Comparison of ENCODE assay signal across 12 cellular contexts in the genomic region with DNA sequence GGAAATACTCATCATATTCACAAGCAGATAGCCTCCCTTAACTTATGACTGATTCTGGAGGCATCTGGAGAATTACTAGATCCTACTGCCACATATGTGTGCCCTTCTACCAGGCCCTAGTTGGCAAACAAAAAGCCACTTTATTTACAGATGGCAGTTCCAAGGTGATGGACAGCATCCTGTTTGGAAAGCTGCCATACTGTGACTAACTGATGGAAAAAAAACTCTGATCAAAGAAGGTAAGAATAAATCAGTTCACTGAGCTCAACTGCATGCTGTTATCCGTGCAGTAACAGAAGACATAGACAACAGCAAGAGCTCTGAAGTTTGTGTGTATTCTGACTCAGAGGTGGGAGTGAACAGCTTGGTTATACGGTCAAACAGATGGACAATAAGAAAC.
DNase-seq lines count a peak whose midpoint lies in the region; ATAC-seq and TF ChIP-seq lines count a peak whose summit lies in the region.
"Had no signal": no experiment of that assay in that cellular context is flagged by ENCODE, and none has a peak within 500 bp of the region (broad histone marks: within the 10 kb centered on the region; RNA-seq: fewer than 3 reads in every experiment).

No MANE protein-coding gene starts in this region.

- WGBS in suprapubic skin: 65% methylated on average over 2 of the region's 2 CpGs

- TF ChIP-seq CTCF in suprapubic skin (IDR thresholded peaks at IDR 0.05): no peak

- H3K36me3 ChIP-seq in suprapubic skin: peaks cover 26% of the 10 kb centered on the region
- H3K36me3 ChIP-seq: neural progenitor cell had no signal

- ATAC-seq in GM19023 (IDR thresholded peaks at IDR 0.05; ENCODE audit: unreplicated experiment): no peak

- peaks cover 10% of the 10 kb centered on the region for H3K9me3 ChIP-seq in suprapubic skin

- TF ChIP-seq POLR2A in suprapubic skin (IDR thresholded peaks at IDR 0.05): no peak

- no peaks in the 10 kb centered on the region for H3K4me1 ChIP-seq in suprapubic skin
- H3K4me1 ChIP-seq: neural progenitor cell had no signal

- no peak overlapping the region for H3K27ac ChIP-seq in suprapubic skin
- H3K27ac ChIP-seq: heart right ventricle, neural progenitor cell had no signal

- TF ChIP-seq EP300 in suprapubic skin (IDR thresholded peaks at IDR 0.05): no peak

- H3K27me3 ChIP-seq in suprapubic skin: no peaks in the 10 kb centered on the region
- H3K27me3 ChIP-seq: heart right ventricle, neural progenitor cell had no signal

- no peak overlapping the region for H3K4me3 ChIP-seq in suprapubic skin
- H3K4me3 ChIP-seq: heart right ventricle, neural progenitor cell had no signal

- DNase-seq in AG08396 (ENCODE audit: low spot score) (peak; percentile 39), HCEC 1CT (peak; percentile 67), SW480 (ENCODE audit: low spot score) (peak; percentile 21), glomerular visceral epithelial cell (ENCODE audit: extremely low spot score) (peak; percentile 64), suprapubic skin (ENCODE audit: low spot score in 2 of 2) (no peak), NCI-H1436 (lab: John Stamatoyannopoulos, UW) (no peak)
- no peak for DNase-seq in stimulated activated naive CD4-positive, alpha-beta T cell treated with Interleukin-2 at 50 U/mL for 16 hours (lab: John Stamatoyannopoulos, UW)
- DNase-seq: activated naive CD4-positive, alpha-beta T cell treated with anti-CD3 and anti-CD28 coated beads, Interleukin-2, amount 10 ng/mL, durations not matched to agents 7 days and 5 days; DMS79 treated with DMSO at 0.1 percent for 48 hours; heart right ventricle had no signal

Comparison
In these comparisons a context has a peak if more than half of its experiments do, and no peak if none do; other contexts are left out.
1. DNase-seq: peak in AG08396 (single experiment), HCEC 1CT (single experiment), SW480 (single experiment) and glomerular visceral epithelial cell (single experiment); none in stimulated activated naive CD4-positive, alpha-beta T cell treated with Interleukin-2 at 50 U/mL for 16 hours (single experiment), suprapubic skin (0 of 2) and NCI-H1436 (single experiment).